In genomic region chr10:4942931-4943330, GRCh38 we compare ENCODE assay signal across 9 cellular contexts. TPM values are rescaled to one million over a fixed set of nuclear protein-coding genes. Genes with fewer than 3 reads are reported as not detected.
DNase-seq lines count a peak whose midpoint lies in the region; FAIRE-seq and TF ChIP-seq lines count a peak whose summit lies in the region.
"Not testable (repeated sequence)": the region's sequence is repeated elsewhere in the genome, so short reads cannot be mapped to it uniquely, and the experiment has no call there.
"Had no signal": no experiment of that assay in that cellular context is flagged by ENCODE, and none has a peak within 500 bp of the region (broad histone marks: within the 10 kb centered on the region; RNA-seq: fewer than 3 reads in every experiment).

No MANE protein-coding gene starts in this region.

- not testable (repeated sequence) for H3K36me3 ChIP-seq in breast epithelium, suprapubic skin

- peaks cover 15% of the 10 kb centered on the region for H3K4me1 Mint-ChIP-seq in nephron

- not testable (repeated sequence) for H3K36me3 Mint-ChIP-seq in nephron (ENCODE audit: low read depth)

- H3K4me1 ChIP-seq in breast epithelium, result not testable (repeated sequence)
- H3K4me1 ChIP-seq in suprapubic skin, result peaks cover 55% of the 10 kb centered on the region

- 57% methylated on average over 2 of the region's 2 CpGs for WGBS in suprapubic skin

- H3K27ac Mint-ChIP-seq in nephron, result peak overlapping the region in 2 of 3 experiments; percentile 44 to 80

- CTCF ChIA-PET in AG04449 (lab: Yijun Ruan, JAX), result interaction anchor here (0.7 kb wide), 1 partner anchor 93 kb away, joined by 3 read pairs; no protein-coding TSS in a partner anchor

- H3K4me3 ChIP-seq in AG04449 (ENCODE audit: low read depth, low read length); breast epithelium; fibroblast of mammary gland (ENCODE audit: control insufficient read depth, low read depth, low read length); suprapubic skin: not testable (repeated sequence)

- not testable (repeated sequence) for H3K9me3 ChIP-seq in breast epithelium, suprapubic skin

- POLR2A ChIA-PET in AG04449 (lab: Yijun Ruan, JAX), result not testable (repeated sequence)

- peak; percentile 80 for FAIRE-seq in H54 (lab: Jason Lieb, UNC)

- TF ChIP-seq CTCF in AG04449 (IDR thresholded peaks at IDR 0.05; ENCODE audit: insufficient read depth, low read length, missing control alignments) (peak; percentile 3), fibroblast of mammary gland (conservative IDR thresholded peaks at IDR 0.05; ENCODE audit: control insufficient read depth, insufficient read depth, low read depth, low read length) (peak; percentile 30)
- not testable (repeated sequence) for TF ChIP-seq CTCF in breast epithelium (IDR thresholded peaks at IDR 0.05); nephron (IDR thresholded peaks at IDR 0.05; ENCODE audit: unreplicated experiment in 3 of 3); suprapubic skin (IDR thresholded peaks at IDR 0.05)

- peak; percentile 23 for DNase-seq in AG04449 (ENCODE audit: low read depth, low spot score)
- not testable (repeated sequence) for DNase-seq in H54 (ENCODE audit: insufficient read length, low spot score); breast epithelium (ENCODE audit: low spot score in 2 of 2); suprapubic skin (ENCODE audit: low spot score in 2 of 2)
- DNase-seq in RKO (ENCODE audit: low spot score), result peak; percentile 27
- peak; percentile 88 for DNase-seq in fibroblast of mammary gland (ENCODE audit: low read depth)
- peak; percentile 79 for DNase-seq in iris pigment epithelial cell (ENCODE audit: low read depth)

- H3K27me3 Mint-ChIP-seq in nephron (ENCODE audit: low read depth), result not testable (repeated sequence)

- TF ChIP-seq POLR2A in H54 (IDR thresholded peaks at IDR 0.05; ENCODE audit: low read depth, low read length); breast epithelium (IDR thresholded peaks at IDR 0.05); suprapubic skin (IDR thresholded peaks at IDR 0.05): not testable (repeated sequence)

- H3K4me3 Mint-ChIP-seq in nephron, result not testable (repeated sequence)

- TF ChIP-seq EP300 in suprapubic skin (IDR thresholded peaks at IDR 0.05), result not testable (repeated sequence)

- intact Hi-C loops in breast epithelium (cut with DNase I; ENCODE audit: low total_unique reads), result not testable (repeated sequence)

- H3K27me3 ChIP-seq in breast epithelium, suprapubic skin: not testable (repeated sequence)

- H3K27ac ChIP-seq in breast epithelium (peak overlapping the region; percentile 57 to 79), suprapubic skin (peak overlapping the region; percentile 79)

- H3K9me3 Mint-ChIP-seq in nephron, result not testable (repeated sequence)

RNA-seq across cellular contexts. Expression of gene AKR1C1, which starts 20.3 kb away (rescaled TPM):
- 100 to 1,000 TPM in 1 of 3 donors, 10 to 100 TPM in 2; 24.1 to 214 (median 31.5) TPM for total RNA-seq in breast epithelium
- 10 to 100 TPM; 23.3 to 61.7 (median 32.6) TPM for total RNA-seq in suprapubic skin
- total RNA-seq: B cell had no signal
